ENCODE assay signal across 8 cellular contexts in the genomic region with DNA sequence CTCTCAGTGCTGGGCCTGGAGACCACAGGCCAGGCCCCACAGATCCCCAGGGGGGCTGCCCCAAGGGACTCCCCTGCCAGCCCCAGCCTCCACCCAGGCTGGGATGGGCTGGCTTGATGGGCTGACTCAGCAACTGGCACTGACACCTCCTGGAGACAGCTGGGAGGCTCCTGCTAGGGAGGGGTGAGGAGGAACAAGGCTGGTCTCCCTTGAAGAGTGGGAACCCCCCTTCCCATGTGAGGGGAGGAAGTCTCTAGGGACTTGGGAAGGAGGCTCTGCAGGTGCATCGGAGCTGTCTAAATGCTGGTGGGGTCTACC. TPM values are rescaled to one million over a fixed set of nuclear protein-coding genes. Genes with fewer than 3 reads are reported as not detected.
A peak's percentile ranks its signal among the peaks of the same experiment; 100 is the strongest.
DNase-seq lines count a peak whose midpoint lies in the region; ATAC-seq, FAIRE-seq and TF ChIP-seq lines count a peak whose summit lies in the region.

No MANE protein-coding gene starts in this region.

- BruUV-seq in K562 (replicated peaks; lab: Mats Ljungman, UMichigan), result no TSS peak

- H3K9me3 ChIP-seq in KOPT-K1 (ENCODE audit: insufficient read depth, low read length, poor library complexity, severe bottlenecking) (no peaks in the 10 kb centered on the region), K562 (replicated peaks; ENCODE audit: control insufficient read depth, insufficient read depth, low read depth, low read length) (no peaks in the 10 kb centered on the region)

- no peaks in the 10 kb centered on the region for H3K27me3 Mint-ChIP-seq in natural killer cell (ENCODE audit: low read depth in 2 of 2)

- peaks cover 77 to 83% of the 10 kb centered on the region in 2 donors for H3K4me1 Mint-ChIP-seq in natural killer cell

- H3K9me1 ChIP-seq in K562 (ENCODE audit: control insufficient read depth, insufficient read depth, low read length), result peaks cover 27% of the 10 kb centered on the region

- H3K4me3 Mint-ChIP-seq in natural killer cell, result peak overlapping the region; percentile 86

- peak overlapping the region in 1 of 2 experiments; percentile 70; a peak in 2 of 4 replicates for H3K9ac ChIP-seq in K562 (ENCODE audit: insufficient read depth in 1 of 2, low read depth in 2 of 2, low read length in 2 of 2)

- H3K27ac ChIP-seq in KOPT-K1 (ENCODE audit: low read depth, low read length, poor library complexity, severe bottlenecking) (peak overlapping the region; percentile 83), K562 (ENCODE audit: extremely low read depth, low read depth, low read length) (no peak overlapping the region)

- WGBS in K562 (ENCODE audit: insufficient coverage, low coverage, missing lambda C conversion rate), result 100% methylated on average over 1 of the region's 1 CpG

- POLR2A ChIA-PET in K562 (lab: Yijun Ruan, JAX), result interaction anchor here (0.8 to 2.7 kb wide), 4 partner anchors 9 to 17 kb away, joined by 3 to 22 read pairs (median 4); no protein-coding TSS in a partner anchor

- in situ Hi-C loops in K562 (cut with MboI), result no loop called here

- peaks cover 37 to 72% of the 10 kb centered on the region in 2 experiments for H3K4me1 ChIP-seq in K562 (replicated peaks in 1 of 2; ENCODE audit: control insufficient read depth in 2 of 2, insufficient read depth in 2 of 2, low read length in 2 of 2)

- no peak for TF ChIP-seq RAD21 in K562 (CRISPR knock-in tag; conservative IDR thresholded peaks at IDR 0.05 in 1 of 2, IDR thresholded peaks at IDR 0.05 in 1 of 2)

- TF ChIP-seq CTCF in K562 (IDR thresholded peaks at IDR 0.05 in 2 of 3, conservative IDR thresholded peaks at IDR 0.05 in 1 of 3; ENCODE audit: insufficient read depth in 2 of 3, low read depth in 1 of 3, low read length in 3 of 3), result no peak
- TF ChIP-seq CTCF in natural killer cell (IDR thresholded peaks at IDR 0.05), result no peak

- H3K36me3 Mint-ChIP-seq in natural killer cell, result no peaks in the 10 kb centered on the region

- H4K20me1 ChIP-seq in K562 (replicated peaks; ENCODE audit: control insufficient read depth, insufficient read depth, low read length), result peaks cover 31% of the 10 kb centered on the region; the same call in 1 of the 2 replicates

- peak overlapping the region; percentile 85 to 92 for H3K27ac Mint-ChIP-seq in natural killer cell

- ATAC-seq in K562 (peak; percentile 11; the same call in 1 of the 3 replicates), natural killer cell (peak; percentile 16 to 33 (median 25))

- no peak overlapping the region for H2AFZ ChIP-seq in K562 (ENCODE audit: low read depth, low read length)

- H3K4me3 ChIP-seq in K562, result no peak overlapping the region

- TF ChIP-seq EP300 in K562 (IDR thresholded peaks at IDR 0.05; ENCODE audit: low read length), result no peak

- H3K79me2 ChIP-seq in K562 (ENCODE audit: control insufficient read depth, insufficient read depth, low read length), result peaks cover 64% of the 10 kb centered on the region

- DNase-seq in D341Med (ENCODE audit: low spot score) (peak; percentile 91), K562 (ENCODE audit: extremely low read depth in 1 of 4, low spot score in 3 of 4) (peak in 1 of 4 experiments; percentile 49), natural killer cell (no peak), NCI-H187 treated with DMSO at 0.1 percent for 48 hours (lab: John Stamatoyannopoulos, UW) (no peak), DMS153 treated with DMSO at 0.1 percent for 48 hours (lab: John Stamatoyannopoulos, UW; ENCODE audit: unreplicated experiment) (no peak)
- DNase-seq in activated CD8-positive, alpha-beta memory T cell treated with anti-CD3 and anti-CD28 coated beads, Interleukin-2, amount 50 U/mL, for 4 hours, result no peak
- DNase-seq in stimulated activated CD4-positive, alpha-beta T cell treated with anti-CD3 and anti-CD28 coated beads, Interleukin-4, amount 100 ng/mL, for 24 hours, result no peak

- CTCF ChIA-PET in K562 (lab: Yijun Ruan, JAX; ENCODE audit: low intra/inter-chr PET ratio), result no interaction called here

- H3K9me3 Mint-ChIP-seq in natural killer cell, result no peaks in the 10 kb centered on the region

- no peak for FAIRE-seq in K562 (lab: Jason Lieb, UNC)

- no peaks in the 10 kb centered on the region for H3K27me3 ChIP-seq in K562 (ENCODE audit: control insufficient read depth in 2 of 2, insufficient read depth in 2 of 2, low read length in 2 of 2)

- H3K4me2 ChIP-seq in K562 (ENCODE audit: insufficient read depth, low read length), result no peak overlapping the region

- H3K36me3 ChIP-seq in KOPT-K1 (ENCODE audit: insufficient read depth, low read length), result peaks cover 86% of the 10 kb centered on the region
- H3K36me3 ChIP-seq in K562 (ENCODE audit: control insufficient read depth, insufficient read depth, low read length), result peaks cover 9% of the 10 kb centered on the region; the same call in 2 of the 3 replicates

- intact Hi-C loops in K562 (cut with micrococcal nuclease) (no loop called here), natural killer cell (cut with micrococcal nuclease) (loop anchor here (1.0 kb wide), 1 partner anchor 8 kb away; no protein-coding TSS in a partner anchor)

- no peak for TF ChIP-seq POLR2A in K562 (conservative IDR thresholded peaks at IDR 0.05)

RNA-seq across cellular contexts. Expression of gene NHERF1, which starts 10.4 kb away (rescaled TPM):
- 18.4 and 49.5 TPM in 2 replicates for total RNA-seq in K562 (2011; cell fraction: chromatin; rRNA removed; ENCODE audit: low replicate concordance)
- total RNA-seq in K562 (2011; cell fraction: nucleolus; rRNA removed), result 26.0 and 28.6 TPM in 2 replicates
- 29.0 and 37.5 TPM in 2 replicates for total RNA-seq in K562 (2011; cell fraction: nucleoplasm; rRNA removed)
- total RNA-seq in K562 (2014; rRNA removed) (35.5 and 51.8 TPM in 2 replicates), K562 (2014; rRNA removed; fragmentation: Illumina TruSeq; extraction: Trizol) (23.8 and 30.5 TPM in 2 replicates), K562 (2015; rRNA removed; fragmentation: Illumina TruSeq; extraction: Trizol) (38.9 and 40.2 TPM in 2 replicates), K562 (2021) (79.9 and 88.0 TPM in 2 replicates), natural killer cell (100 to 1,000 TPM; 323 to 372 (median 362) TPM)
- polyA plus RNA-seq in K562 (2011; rRNA removed) (36.9 and 45.6 TPM in 2 replicates), K562 (2014; fragmentation: Illumina TruSeq; extraction: Trizol) (64.8 and 78.7 TPM in 2 replicates), K562 (2014; fragmentation: Nextera tagmentation; extraction: Ambion mirVana) (10 to 100 TPM; 11.4 to 20.6 TPM), K562 (2014; rRNA removed) (44.9 and 50.1 TPM in 2 replicates)
- polyA plus RNA-seq in K562 (2011; cell fraction: cytosol; rRNA removed), result 59.4 and 62.4 TPM in 2 replicates
- 36.7 and 44.4 TPM in 2 replicates for polyA plus RNA-seq in K562 (2011; cell fraction: nucleus; rRNA removed)
- 42.9 and 66.5 TPM in 2 replicates for polyA plus RNA-seq in K562 (2012)
- 29.5 and 44.1 TPM in 2 replicates for polyA minus RNA-seq in K562 (2011; rRNA and poly(A)+ RNA removed)
- polyA minus RNA-seq in K562 (2011; cell fraction: cytosol; rRNA and poly(A)+ RNA removed), result 35.7 and 39.5 TPM in 2 replicates
- polyA minus RNA-seq in K562 (2011; cell fraction: nucleus; rRNA and poly(A)+ RNA removed), result 8.5 and 9.6 TPM in 2 replicates

RNA-seq across cellular contexts. Expression of gene NAT9, which starts 17.3 kb away (rescaled TPM):
- 145 and 300 TPM in 2 replicates for total RNA-seq in K562 (2011; cell fraction: chromatin; rRNA removed; ENCODE audit: low replicate concordance)
- total RNA-seq in K562 (2011; cell fraction: nucleolus; rRNA removed), result 204 and 205 TPM in 2 replicates
- total RNA-seq in K562 (2011; cell fraction: nucleoplasm; rRNA removed), result 164 and 167 TPM in 2 replicates
- total RNA-seq in K562 (2014; rRNA removed), result 28.8 and 31.9 TPM in 2 replicates
- 28.3 and 42.2 TPM in 2 replicates for total RNA-seq in K562 (2014; rRNA removed; fragmentation: Illumina TruSeq; extraction: Trizol)
- total RNA-seq in K562 (2015; rRNA removed; fragmentation: Illumina TruSeq; extraction: Trizol), result 39.4 and 40.8 TPM in 2 replicates
- total RNA-seq in K562 (2021), result 56.8 and 63.6 TPM in 2 replicates
- 42.4 and 52.0 TPM in 2 replicates for polyA plus RNA-seq in K562 (2011; rRNA removed)
- polyA plus RNA-seq in K562 (2011; cell fraction: cytosol; rRNA removed), result 38.3 and 39.8 TPM in 2 replicates
- 305 and 323 TPM in 2 replicates for polyA plus RNA-seq in K562 (2011; cell fraction: nucleus; rRNA removed)
- polyA plus RNA-seq in K562 (2012), result 49.7 and 52.4 TPM in 2 replicates
- polyA plus RNA-seq in K562 (2014; fragmentation: Illumina TruSeq; extraction: Trizol), result 37.1 and 39.9 TPM in 2 replicates
- 1 to 10 TPM; 4.2 to 5.9 TPM for polyA plus RNA-seq in K562 (2014; fragmentation: Nextera tagmentation; extraction: Ambion mirVana)
- polyA plus RNA-seq in K562 (2014; rRNA removed), result 59.9 and 63.8 TPM in 2 replicates
- polyA minus RNA-seq in K562 (2011; rRNA and poly(A)+ RNA removed), result 30.1 and 37.1 TPM in 2 replicates
- polyA minus RNA-seq in K562 (2011; cell fraction: cytosol; rRNA and poly(A)+ RNA removed), result 9.9 and 11.5 TPM in 2 replicates
- 60.3 and 89.4 TPM in 2 replicates for polyA minus RNA-seq in K562 (2011; cell fraction: nucleus; rRNA and poly(A)+ RNA removed)
- 10 to 100 TPM; 20.0 to 27.2 (median 24.8) TPM for total RNA-seq in natural killer cell

RNA-seq across cellular contexts. Expression of gene RAB37, which starts 21.7 kb away (rescaled TPM):
- not detected in 2 replicates for total RNA-seq in K562 (2011; cell fraction: chromatin; rRNA removed; ENCODE audit: low replicate concordance)
- not detected in 2 replicates for total RNA-seq in K562 (2011; cell fraction: nucleolus; rRNA removed)
- not detected in 2 replicates for total RNA-seq in K562 (2011; cell fraction: nucleoplasm; rRNA removed)
- not detected in 2 replicates for total RNA-seq in K562 (2014; rRNA removed)
- total RNA-seq in K562 (2014; rRNA removed; fragmentation: Illumina TruSeq; extraction: Trizol), result not detected in 2 replicates
- 0.11 and 0.23 TPM in 2 replicates for total RNA-seq in K562 (2015; rRNA removed; fragmentation: Illumina TruSeq; extraction: Trizol)
- total RNA-seq in K562 (2021), result 0.27 TPM in 1 of 2 replicates, not detected in the other
- 0.03 and 0.21 TPM in 2 replicates for polyA plus RNA-seq in K562 (2011; rRNA removed)
- polyA plus RNA-seq in K562 (2011; cell fraction: cytosol; rRNA removed), result 0.22 TPM in 1 of 2 replicates, not detected in the other
- polyA plus RNA-seq in K562 (2011; cell fraction: nucleus; rRNA removed), result 0.07 and 0.18 TPM in 2 replicates
- polyA plus RNA-seq in K562 (2012), result 0.19 and 0.22 TPM in 2 replicates
- 0.04 and 0.12 TPM in 2 replicates for polyA plus RNA-seq in K562 (2014; fragmentation: Illumina TruSeq; extraction: Trizol)
- polyA plus RNA-seq in K562 (2014; fragmentation: Nextera tagmentation; extraction: Ambion mirVana), result under 1 TPM in 1 of 2 experiments, not detected in 1; 0.03 TPM
- not detected in 2 replicates for polyA plus RNA-seq in K562 (2014; rRNA removed)
- polyA minus RNA-seq in K562 (2011; rRNA and poly(A)+ RNA removed), result 0.11 TPM in 1 of 2 replicates, not detected in the other
- not detected in 2 replicates for polyA minus RNA-seq in K562 (2011; cell fraction: cytosol; rRNA and poly(A)+ RNA removed)
- not detected in 2 replicates for polyA minus RNA-seq in K562 (2011; cell fraction: nucleus; rRNA and poly(A)+ RNA removed)
- total RNA-seq in natural killer cell, result 100 to 1,000 TPM; 150 to 184 (median 169) TPM

RNA-seq across cellular contexts. Expression of gene CD300LF, which starts 46.1 kb away (rescaled TPM):
- total RNA-seq in K562 (2011; cell fraction: chromatin; rRNA removed; ENCODE audit: low replicate concordance), result not detected in 2 replicates
- total RNA-seq in K562 (2011; cell fraction: nucleolus; rRNA removed), result not detected in 2 replicates
- not detected in 2 replicates for total RNA-seq in K562 (2011; cell fraction: nucleoplasm; rRNA removed)
- total RNA-seq in K562 (2014; rRNA removed), result not detected in 2 replicates
- total RNA-seq in K562 (2014; rRNA removed; fragmentation: Illumina TruSeq; extraction: Trizol), result not detected in 2 replicates
- not detected in 2 replicates for total RNA-seq in K562 (2015; rRNA removed; fragmentation: Illumina TruSeq; extraction: Trizol)
- not detected in 2 replicates for total RNA-seq in K562 (2021)
- polyA plus RNA-seq in K562 (2011; rRNA removed), result not detected in 2 replicates
- polyA plus RNA-seq in K562 (2011; cell fraction: cytosol; rRNA removed), result not detected in 2 replicates
- polyA plus RNA-seq in K562 (2011; cell fraction: nucleus; rRNA removed), result not detected in 2 replicates
- not detected in 2 replicates for polyA plus RNA-seq in K562 (2012)
- polyA plus RNA-seq in K562 (2014; fragmentation: Illumina TruSeq; extraction: Trizol), result not detected in 2 replicates
- polyA plus RNA-seq in K562 (2014; fragmentation: Nextera tagmentation; extraction: Ambion mirVana), result not detected
- not detected in 2 replicates for polyA plus RNA-seq in K562 (2014; rRNA removed)
- polyA minus RNA-seq in K562 (2011; rRNA and poly(A)+ RNA removed), result not detected in 2 replicates
- polyA minus RNA-seq in K562 (2011; cell fraction: cytosol; rRNA and poly(A)+ RNA removed), result not detected in 2 replicates
- not detected in 2 replicates for polyA minus RNA-seq in K562 (2011; cell fraction: nucleus; rRNA and poly(A)+ RNA removed)
- total RNA-seq in natural killer cell, result 10 to 100 TPM in 1 of 3 donors, 1 to 10 TPM in 2; 1.9 to 10.6 (median 8.7) TPM

Comparison
In these comparisons a context has a peak if more than half of its experiments do, and no peak if none do; other contexts are left out.
1. RNA of gene RAB37, which starts 21.7 kb away (total RNA-seq): 150 to 184 TPM in natural killer cell; 0.11 to 0.27 TPM in K562; every median in the first group is over 100 times any median in the second.